1 cellular context compared by ENCODE assay signal in the genomic region with DNA sequence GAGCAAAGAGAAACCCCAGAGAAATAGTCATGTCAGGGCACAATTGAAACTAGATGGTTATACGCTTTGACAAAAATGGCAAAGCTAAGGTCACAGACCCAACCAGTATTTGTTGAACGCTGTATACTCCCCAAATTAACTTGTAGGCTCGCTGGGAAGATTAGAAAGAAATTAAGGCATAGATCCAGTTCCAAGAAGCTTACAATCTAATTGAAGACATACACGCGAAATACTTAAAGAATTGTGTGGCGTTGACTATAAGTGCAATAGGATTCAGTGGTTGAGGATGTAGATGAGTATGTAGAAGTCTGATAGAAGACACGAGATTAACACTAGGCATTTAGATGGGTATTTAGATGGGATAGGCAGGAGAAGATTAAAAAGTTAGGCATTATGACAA.
TF ChIP-seq lines count a peak whose summit lies in the region.

No MANE protein-coding gene starts in this region.

TF ChIP-seq in H1, 55 proteins besides CTCF, POLR2A, EP300 and RAD21 (continued from another document):
- TF ChIP-seq CHD1 (IDR thresholded peaks at IDR 0.05; ENCODE audit: low read depth, low read length) (no peak), EGR1 (IDR thresholded peaks at IDR 0.05; ENCODE audit: borderline replicate concordance, low read depth, low read length) (no peak), BRCA1 (IDR thresholded peaks at IDR 0.05; ENCODE audit: low read depth, low read length) (no peak), SP2 (IDR thresholded peaks at IDR 0.05; ENCODE audit: low read length) (no peak), RBBP5 (IDR thresholded peaks at IDR 0.05; ENCODE audit: borderline replicate concordance, low read depth, low read length) (no peak)
